Comparison of ENCODE assay signal across 14 cellular contexts in genomic region chr22:23789121-23789520, GRCh38. TPM values are rescaled to one million over a fixed set of nuclear protein-coding genes. Genes with fewer than 3 reads are reported as not detected.
DNase-seq lines count a peak whose midpoint lies in the region; TF ChIP-seq lines count a peak whose summit lies in the region.
"Had no signal": no experiment of that assay in that cellular context is flagged by ENCODE, and none has a peak within 500 bp of the region (broad histone marks: within the 10 kb centered on the region; RNA-seq: fewer than 3 reads in every experiment).

No MANE protein-coding gene starts in this region.

- H3K4me1 ChIP-seq in Loucy (ENCODE audit: insufficient read depth, low read length, poor library complexity, severe bottlenecking) (peaks cover 46% of the 10 kb centered on the region), neural progenitor cell (peaks cover 24% of the 10 kb centered on the region), smooth muscle cell (ENCODE audit: low read depth) (peaks cover 13% of the 10 kb centered on the region)

- no peaks in the 10 kb centered on the region for H3K9me2 ChIP-seq in Loucy (replicated peaks; ENCODE audit: low read depth, low read length)

- H3K4me2 ChIP-seq in Loucy (ENCODE audit: low read depth, low read length, poor library complexity, severe bottlenecking): peak overlapping the region; percentile 97
- peak overlapping the region; percentile 91 for H3K4me2 ChIP-seq in neural progenitor cell
- no peak overlapping the region for H3K4me2 ChIP-seq in smooth muscle cell

- no peak overlapping the region for H2AFZ ChIP-seq in Loucy (ENCODE audit: low read length)
- H2AFZ ChIP-seq in neural progenitor cell (replicated peaks): no peak overlapping the region
- no peak overlapping the region for H2AFZ ChIP-seq in smooth muscle cell (ENCODE audit: low read depth)

- H4K20me1 ChIP-seq in Loucy (ENCODE audit: insufficient read depth, low read length, poor library complexity, severe bottlenecking): peaks cover 58% of the 10 kb centered on the region
- peaks cover 62% of the 10 kb centered on the region for H4K20me1 ChIP-seq in neural progenitor cell (ENCODE audit: low read depth)
- H4K20me1 ChIP-seq in smooth muscle cell (ENCODE audit: low read depth): peaks cover 69% of the 10 kb centered on the region

- H3K4me3 ChIP-seq in Loucy (ENCODE audit: low read length, poor library complexity, severe bottlenecking) (peak overlapping the region; percentile 92), neural progenitor cell (no peak overlapping the region), dorsolateral prefrontal cortex (peak overlapping the region in 8 of 59 donors; percentile 1 to 93 (median 10)), smooth muscle cell (no peak overlapping the region)
- H3K4me3 ChIP-seq: gastroesophageal sphincter, suprapubic skin had no signal

- H3K9ac ChIP-seq in Loucy (ENCODE audit: low read depth, low read length, poor library complexity, severe bottlenecking): peak overlapping the region; percentile 52
- H3K9ac ChIP-seq in neural progenitor cell: no peak overlapping the region
- no peak overlapping the region for H3K9ac ChIP-seq in smooth muscle cell (ENCODE audit: low read depth)

- intact Hi-C loops in activated T-helper 1 cell treated with anti-CD3 and anti-CD28 coated beads, Interleukin-12 subunit alpha, Interleukin-12 subunit beta, Interleukin-2, Interleukin-4 antibody, amounts not matched to agents 30 ng/mL and 10 ng/mL and 1 ng/mL, durations not matched to agents 14 hours and 24 hours and 36 hours (cut with micrococcal nuclease): loop anchor here (5.0 kb wide), 1 partner anchor 37 kb away; the partner anchor contains the start of genes VPREB3 and ZNF70
- intact Hi-C loops in dorsolateral prefrontal cortex (cut with DNase I): no loop called here

- peaks cover 30% of the 10 kb centered on the region for H3K36me3 ChIP-seq in Loucy (ENCODE audit: insufficient read depth, low read length)
- H3K36me3 ChIP-seq in neural progenitor cell: no peaks in the 10 kb centered on the region
- no peaks in the 10 kb centered on the region for H3K36me3 ChIP-seq in smooth muscle cell (ENCODE audit: low read depth)

- H3K4me3 Mint-ChIP-seq in activated T-helper 1 cell treated with anti-CD3 and anti-CD28 coated beads, Interleukin-12 subunit alpha, Interleukin-12 subunit beta, Interleukin-2, Interleukin-4 antibody, amounts not matched to agents 30 ng/mL and 10 ng/mL and 1 ng/mL, durations not matched to agents 14 hours and 24 hours and 36 hours: peak overlapping the region; percentile 70
- no peak overlapping the region for H3K4me3 Mint-ChIP-seq in neural progenitor cell

- no peaks in the 10 kb centered on the region for H3K9me3 Mint-ChIP-seq in activated T-helper 1 cell treated with anti-CD3 and anti-CD28 coated beads, Interleukin-12 subunit alpha, Interleukin-12 subunit beta, Interleukin-2, Interleukin-4 antibody, amounts not matched to agents 30 ng/mL and 10 ng/mL and 1 ng/mL, durations not matched to agents 14 hours and 24 hours and 36 hours
- no peaks in the 10 kb centered on the region for H3K9me3 Mint-ChIP-seq in neural progenitor cell

- no peaks in the 10 kb centered on the region for H3K9me3 ChIP-seq in Loucy (ENCODE audit: insufficient read depth, low read depth, low read length)
- H3K9me3 ChIP-seq in neural progenitor cell (ENCODE audit: low read depth): no peaks in the 10 kb centered on the region
- no peaks in the 10 kb centered on the region for H3K9me3 ChIP-seq in smooth muscle cell (replicated peaks; ENCODE audit: low read depth)
- H3K9me3 ChIP-seq: gastroesophageal sphincter, suprapubic skin had no signal

- TF ChIP-seq CTCF in Loucy (conservative IDR thresholded peaks at IDR 0.05; ENCODE audit: low read length) (no peak), neural progenitor cell (IDR thresholded peaks at IDR 0.05) (no peak), dorsolateral prefrontal cortex (IDR thresholded peaks at IDR 0.05 in 54 of 56, conservative IDR thresholded peaks at IDR 0.05 in 2 of 56; ENCODE audit: low read depth in 1 of 56, partially characterized antibody in 56 of 56) (no peak), smooth muscle cell (IDR thresholded peaks at IDR 0.05; ENCODE audit: borderline replicate concordance, insufficient read depth, poor library complexity, severe bottlenecking) (no peak)

- H3K27ac Mint-ChIP-seq in activated T-helper 1 cell treated with anti-CD3 and anti-CD28 coated beads, Interleukin-12 subunit alpha, Interleukin-12 subunit beta, Interleukin-2, Interleukin-4 antibody, amounts not matched to agents 30 ng/mL and 10 ng/mL and 1 ng/mL, durations not matched to agents 14 hours and 24 hours and 36 hours: no peak overlapping the region
- no peak overlapping the region for H3K27ac Mint-ChIP-seq in neural progenitor cell
- H3K27ac Mint-ChIP-seq: activated CD8-positive, alpha-beta memory T cell treated with anti-CD3 and anti-CD28 coated beads, Interleukin-2, amount 10 ng/mL, durations not matched to agents 7 days and 5 days had no signal

- peak; percentile 1 for DNase-seq in DMS79 treated with DMSO at 0.1 percent for 48 hours (lab: John Stamatoyannopoulos, UW)
- no peak for DNase-seq in DMS79 (lab: John Stamatoyannopoulos, UW)
- DNase-seq in activated T-helper 1 cell treated with anti-CD3 and anti-CD28 coated beads, Interleukin-12 subunit alpha, Interleukin-12 subunit beta, Interleukin-2, Interleukin-4 antibody, amounts not matched to agents 30 ng/mL and 10 ng/mL and 1 ng/mL, durations not matched to agents 14 hours and 24 hours and 36 hours (ENCODE audit: low spot score): no peak
- peak; percentile 18 for DNase-seq in neural progenitor cell (ENCODE audit: low spot score)
- DNase-seq in dorsolateral prefrontal cortex: no peak
- DNase-seq in SKM-1 treated with dmso at 0.1 percent for 144 hours (lab: John Stamatoyannopoulos, UW; ENCODE audit: unreplicated experiment): no peak
- DNase-seq in smooth muscle cell (lab: John Stamatoyannopoulos, UW; ENCODE audit: unreplicated experiment): no peak
- DNase-seq: activated CD8-positive, alpha-beta memory T cell treated with anti-CD3 and anti-CD28 coated beads, Interleukin-2, amount 10 ng/mL, durations not matched to agents 7 days and 5 days; effector CD4-positive, alpha-beta T cell; PC-3; T-helper 9 cell had no signal

- H3K4me1 Mint-ChIP-seq in activated T-helper 1 cell treated with anti-CD3 and anti-CD28 coated beads, Interleukin-12 subunit alpha, Interleukin-12 subunit beta, Interleukin-2, Interleukin-4 antibody, amounts not matched to agents 30 ng/mL and 10 ng/mL and 1 ng/mL, durations not matched to agents 14 hours and 24 hours and 36 hours (ENCODE audit: low read depth): peaks cover 48% of the 10 kb centered on the region
- peaks cover 27% of the 10 kb centered on the region for H3K4me1 Mint-ChIP-seq in neural progenitor cell

- H3F3A ChIP-seq in Loucy (ENCODE audit: low read depth): no peaks in the 10 kb centered on the region
- H3F3A ChIP-seq in neural progenitor cell (ENCODE audit: low read depth): peaks cover 16% of the 10 kb centered on the region
- no peaks in the 10 kb centered on the region for H3F3A ChIP-seq in smooth muscle cell (ENCODE audit: low read depth)

- peaks cover 21% of the 10 kb centered on the region for H3K36me3 Mint-ChIP-seq in activated T-helper 1 cell treated with anti-CD3 and anti-CD28 coated beads, Interleukin-12 subunit alpha, Interleukin-12 subunit beta, Interleukin-2, Interleukin-4 antibody, amounts not matched to agents 30 ng/mL and 10 ng/mL and 1 ng/mL, durations not matched to agents 14 hours and 24 hours and 36 hours (ENCODE audit: low read depth)
- H3K36me3 Mint-ChIP-seq in neural progenitor cell: peaks cover 15% of the 10 kb centered on the region

- no peak overlapping the region for H3K27ac ChIP-seq in neural progenitor cell
- peak overlapping the region in 5 of 59 donors; percentile 0 to 46 (median 8) for H3K27ac ChIP-seq in dorsolateral prefrontal cortex
- H3K27ac ChIP-seq in smooth muscle cell (ENCODE audit: low read depth): no peak overlapping the region
- H3K27ac ChIP-seq: suprapubic skin had no signal

- 81% methylated on average over 4 of the region's 4 CpGs for WGBS in smooth muscle cell (ENCODE audit: low lambda C conversion rate)

- H3K27me3 Mint-ChIP-seq in activated T-helper 1 cell treated with anti-CD3 and anti-CD28 coated beads, Interleukin-12 subunit alpha, Interleukin-12 subunit beta, Interleukin-2, Interleukin-4 antibody, amounts not matched to agents 30 ng/mL and 10 ng/mL and 1 ng/mL, durations not matched to agents 14 hours and 24 hours and 36 hours (ENCODE audit: insufficient read depth): peaks cover 2% of the 10 kb centered on the region
- no peaks in the 10 kb centered on the region for H3K27me3 Mint-ChIP-seq in neural progenitor cell (ENCODE audit: insufficient read depth, low read depth)
- H3K27me3 Mint-ChIP-seq: activated CD8-positive, alpha-beta memory T cell treated with anti-CD3 and anti-CD28 coated beads, Interleukin-2, amount 10 ng/mL, durations not matched to agents 7 days and 5 days had no signal

- no peaks in the 10 kb centered on the region for H3K27me3 ChIP-seq in Loucy (ENCODE audit: insufficient read depth, low read length, poor library complexity, severe bottlenecking)
- H3K27me3 ChIP-seq in neural progenitor cell: no peaks in the 10 kb centered on the region
- H3K27me3 ChIP-seq in dorsolateral prefrontal cortex: no peaks in the 10 kb centered on the region
- H3K27me3 ChIP-seq in smooth muscle cell (ENCODE audit: low read depth): no peaks in the 10 kb centered on the region
- H3K27me3 ChIP-seq: gastroesophageal sphincter, suprapubic skin had no signal

- H3K79me2 ChIP-seq in Loucy (ENCODE audit: insufficient read depth, low read length): peaks cover 63% of the 10 kb centered on the region
- H3K79me2 ChIP-seq in neural progenitor cell (ENCODE audit: low read depth): peaks cover 62% of the 10 kb centered on the region
- peaks cover 55% of the 10 kb centered on the region for H3K79me2 ChIP-seq in smooth muscle cell (ENCODE audit: low read depth)

RNA-seq across cellular contexts. Expression of gene SMARCB1, which starts 2.4 kb away (rescaled TPM):
- 92.4 and 99.8 TPM in 2 replicates for total RNA-seq in activated T-helper 1 cell treated with anti-CD3 and anti-CD28 coated beads, Interleukin-12 subunit alpha, Interleukin-12 subunit beta, Interleukin-2, Interleukin-4 antibody, amounts not matched to agents 30 ng/mL and 10 ng/mL and 1 ng/mL, durations not matched to agents 14 hours and 24 hours and 36 hours
- 151 and 170 TPM in 2 replicates for total RNA-seq in neural progenitor cell (ENCODE audit: low replicate concordance)
- 10 to 100 TPM; 60.2 to 91.8 (median 72.1) TPM for total RNA-seq in dorsolateral prefrontal cortex
- 65.8 and 93.4 TPM in 2 replicates for total RNA-seq in smooth muscle cell
- 93.8 and 124 TPM in 2 replicates for polyA plus RNA-seq in smooth muscle cell

RNA-seq across cellular contexts. Expression of gene MMP11, which starts 16.5 kb away (rescaled TPM):
- total RNA-seq in activated T-helper 1 cell treated with anti-CD3 and anti-CD28 coated beads, Interleukin-12 subunit alpha, Interleukin-12 subunit beta, Interleukin-2, Interleukin-4 antibody, amounts not matched to agents 30 ng/mL and 10 ng/mL and 1 ng/mL, durations not matched to agents 14 hours and 24 hours and 36 hours: 0.34 and 0.69 TPM in 2 replicates
- total RNA-seq in neural progenitor cell (ENCODE audit: low replicate concordance) (4.1 and 13.7 TPM in 2 replicates), dorsolateral prefrontal cortex (1 to 10 TPM in 97 of 120 experiments, under 1 TPM in 22, not detected in 1; 0.32 to 4.5 (median 1.7) TPM), smooth muscle cell (10.9 and 17.4 TPM in 2 replicates)
- 25.1 and 30.6 TPM in 2 replicates for polyA plus RNA-seq in smooth muscle cell

RNA-seq across cellular contexts. Expression of gene CHCHD10, which starts 21.3 kb away (rescaled TPM):
- total RNA-seq in activated T-helper 1 cell treated with anti-CD3 and anti-CD28 coated beads, Interleukin-12 subunit alpha, Interleukin-12 subunit beta, Interleukin-2, Interleukin-4 antibody, amounts not matched to agents 30 ng/mL and 10 ng/mL and 1 ng/mL, durations not matched to agents 14 hours and 24 hours and 36 hours: 89.1 and 96.4 TPM in 2 replicates
- total RNA-seq in neural progenitor cell (ENCODE audit: low replicate concordance) (0.53 and 9.1 TPM in 2 replicates), dorsolateral prefrontal cortex (100 to 1,000 TPM in 119 of 120 experiments, 10 to 100 TPM in 1; 87.5 to 320 (median 183) TPM), smooth muscle cell (4.9 and 6.0 TPM in 2 replicates)
- 53.1 and 57.6 TPM in 2 replicates for polyA plus RNA-seq in smooth muscle cell

RNA-seq across cellular contexts. Expression of gene C22orf15, which starts 26.3 kb away (rescaled TPM):
- total RNA-seq in activated T-helper 1 cell treated with anti-CD3 and anti-CD28 coated beads, Interleukin-12 subunit alpha, Interleukin-12 subunit beta, Interleukin-2, Interleukin-4 antibody, amounts not matched to agents 30 ng/mL and 10 ng/mL and 1 ng/mL, durations not matched to agents 14 hours and 24 hours and 36 hours: 0.29 and 0.49 TPM in 2 replicates
- 0.56 and 3.0 TPM in 2 replicates for total RNA-seq in neural progenitor cell (ENCODE audit: low replicate concordance)
- under 1 TPM in 4 of 120 experiments, not detected in 116; 0.26 to 0.74 (median 0.47) TPM for total RNA-seq in dorsolateral prefrontal cortex
- not detected in 2 replicates for total RNA-seq in smooth muscle cell
- polyA plus RNA-seq in smooth muscle cell: 0.57 and 1.5 TPM in 2 replicates
- total RNA-seq: PC-3, suprapubic skin had no signal

RNA-seq across cellular contexts. Expression of gene VPREB3, which starts 34.9 kb away (rescaled TPM):
- not detected in 2 replicates for total RNA-seq in activated T-helper 1 cell treated with anti-CD3 and anti-CD28 coated beads, Interleukin-12 subunit alpha, Interleukin-12 subunit beta, Interleukin-2, Interleukin-4 antibody, amounts not matched to agents 30 ng/mL and 10 ng/mL and 1 ng/mL, durations not matched to agents 14 hours and 24 hours and 36 hours
- not detected in 2 replicates for total RNA-seq in neural progenitor cell (ENCODE audit: low replicate concordance)
- 1 to 10 TPM in 88 of 120 experiments, under 1 TPM in 2, not detected in 30; 0.93 to 5.8 (median 2.1) TPM for total RNA-seq in dorsolateral prefrontal cortex
- not detected in 2 replicates for total RNA-seq in smooth muscle cell
- polyA plus RNA-seq in smooth muscle cell: 0.66 TPM in 1 of 2 replicates, not detected in the other
- total RNA-seq: suprapubic skin had no signal

Comparison
In these comparisons a context has a peak if more than half of its experiments do, and no peak if none do; other contexts are left out.
1. DNase-seq: peak in DMS79 treated with DMSO at 0.1 percent for 48 hours (single experiment) and neural progenitor cell (single experiment); none in DMS79 (single experiment), activated T-helper 1 cell treated with anti-CD3 and anti-CD28 coated beads, Interleukin-12 subunit alpha, Interleukin-12 subunit beta, Interleukin-2, Interleukin-4 antibody, amounts not matched to agents 30 ng/mL and 10 ng/mL and 1 ng/mL, durations not matched to agents 14 hours and 24 hours and 36 hours (single experiment), dorsolateral prefrontal cortex (0 of 10), SKM-1 treated with dmso at 0.1 percent for 144 hours (single experiment) and smooth muscle cell (single experiment).